8 cellular contexts compared by ENCODE assay signal in the genomic region with DNA sequence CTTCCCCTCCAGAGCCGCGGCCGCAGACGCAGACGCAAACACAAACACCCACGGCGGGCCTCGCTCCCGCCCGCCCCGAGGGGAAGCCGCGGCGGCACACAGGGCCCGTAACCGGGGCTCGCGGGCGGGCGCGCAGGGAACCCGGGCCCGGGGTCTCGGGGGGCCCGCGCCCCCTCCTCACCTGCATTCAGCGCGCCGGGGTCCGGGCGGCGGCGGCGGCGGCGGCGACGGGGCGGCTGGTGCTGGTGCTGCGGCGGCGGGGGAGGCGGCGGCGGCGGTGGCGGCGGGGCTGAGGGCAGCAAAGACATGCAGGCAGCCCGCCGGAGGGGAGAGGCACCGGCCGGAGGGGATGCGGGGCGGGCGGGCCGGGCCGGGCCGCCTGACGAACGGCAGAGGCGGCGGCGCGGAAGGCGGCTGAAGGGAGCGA. TPM values are rescaled to one million over a fixed set of nuclear protein-coding genes. Genes with fewer than 3 reads are reported as not detected.
DNase-seq lines count a peak whose midpoint lies in the region; ATAC-seq lines count a peak whose summit lies in the region.

No MANE protein-coding gene starts in this region.

- ATAC-seq in HG03354 (IDR thresholded peaks at IDR 0.05; ENCODE audit: poor library complexity, severe bottlenecking, unreplicated experiment), result peak; percentile 22
- peak; percentile 25 to 48 for ATAC-seq in right cardiac atrium

- H3K27me3 Mint-ChIP-seq in activated naive CD8-positive, alpha-beta T cell, result no peaks in the 10 kb centered on the region

- peak overlapping the region; percentile 95 for H3K4me2 ChIP-seq in skeletal muscle satellite cell (ENCODE audit: low read length)

- peaks cover 56% of the 10 kb centered on the region for H3K4me1 Mint-ChIP-seq in activated naive CD8-positive, alpha-beta T cell (ENCODE audit: low read depth)

- H3K36me3 Mint-ChIP-seq in activated naive CD8-positive, alpha-beta T cell, result peaks cover 3% of the 10 kb centered on the region

- H3K9me3 Mint-ChIP-seq in activated naive CD8-positive, alpha-beta T cell (ENCODE audit: low read depth), result no peaks in the 10 kb centered on the region

- H3K9me3 ChIP-seq in right cardiac atrium (ENCODE audit: control insufficient read depth, low read length) (no peaks in the 10 kb centered on the region), skeletal muscle satellite cell (replicated peaks; ENCODE audit: low read length) (no peaks in the 10 kb centered on the region)

- H3K4me3 ChIP-seq in right cardiac atrium (ENCODE audit: low read length) (peak overlapping the region; percentile 93), skeletal muscle satellite cell (ENCODE audit: low read length) (peak overlapping the region; percentile 98)

- H3K9ac ChIP-seq in skeletal muscle satellite cell (ENCODE audit: low read depth, low read length), result peak overlapping the region; percentile 91

- under 1% methylated on average over 59 of the region's 66 CpGs for WGBS in right cardiac atrium

- no peaks in the 10 kb centered on the region for H3K36me3 ChIP-seq in skeletal muscle satellite cell (ENCODE audit: insufficient read depth, low read length)

- H3K4me3 Mint-ChIP-seq in activated naive CD8-positive, alpha-beta T cell, result peak overlapping the region; percentile 99

- no peaks in the 10 kb centered on the region for H3K4me1 ChIP-seq in right cardiac atrium (ENCODE audit: control insufficient read depth, insufficient read depth, low read length)
- peaks cover 14% of the 10 kb centered on the region for H3K4me1 ChIP-seq in skeletal muscle satellite cell (ENCODE audit: control insufficient read depth, insufficient read depth, low read length)

- DNase-seq in AG08396 (ENCODE audit: low spot score), result peak; percentile 39
- peak; percentile 21 for DNase-seq in GM19238 (ENCODE audit: insufficient read length, low spot score)
- DNase-seq in right cardiac atrium, result peak in 1 of 3 donors; percentile 46
- DNase-seq in NCI-H128 (lab: John Stamatoyannopoulos, UW; ENCODE audit: unreplicated experiment), result no peak
- DNase-seq in NAMALWA (ENCODE audit: low spot score), result no peak

- intact Hi-C loops in right cardiac atrium (cut with DNase I), result loop anchor here in 1 of 4 donors (5.0 kb wide), 1 partner anchor 43 kb away; a partner anchor contains a TSS

- no peaks in the 10 kb centered on the region for H3K27me3 ChIP-seq in right cardiac atrium (ENCODE audit: control insufficient read depth, insufficient read depth)
- no peaks in the 10 kb centered on the region for H3K27me3 ChIP-seq in skeletal muscle satellite cell (ENCODE audit: control insufficient read depth, insufficient read depth, low read length)

- H3K27ac ChIP-seq in right cardiac atrium (ENCODE audit: low read length), result peak overlapping the region; percentile 99

- H3K27ac Mint-ChIP-seq in activated naive CD8-positive, alpha-beta T cell, result peak overlapping the region; percentile 100

RNA-seq across cellular contexts. Expression of a gene that starts 0.3 kb away (rescaled TPM):
- total RNA-seq in right cardiac atrium, result 10 to 100 TPM; 21.9 to 27.1 (median 22.9) TPM
- 3.6 TPM for polyA plus RNA-seq in right cardiac atrium
- total RNA-seq in skeletal muscle satellite cell (2012; rRNA removed), result 6.3 and 7.4 TPM in 2 replicates

RNA-seq across cellular contexts. Expression of a gene that starts 43.2 kb away (rescaled TPM):
- 10 to 100 TPM; 34.1 to 39.5 (median 38.3) TPM for total RNA-seq in right cardiac atrium
- polyA plus RNA-seq in right cardiac atrium, result 50.5 TPM
- 46.5 and 48.9 TPM in 2 replicates for total RNA-seq in skeletal muscle satellite cell (2012; rRNA removed)

Comparison
In these comparisons a context has a peak if more than half of its experiments do, and no peak if none do; other contexts are left out.
1. DNase-seq: peak in AG08396 (single experiment) and GM19238 (single experiment); none in NCI-H128 (single experiment) and NAMALWA (single experiment).